ENCODE assay signal across 34 cellular contexts in genomic region chr16:53172517-53172916, GRCh38.
"Had no signal": no experiment of that assay in that cellular context is flagged by ENCODE, and none has a peak within 500 bp of the region (broad histone marks: within the 10 kb centered on the region; RNA-seq: fewer than 3 reads in every experiment).

No MANE protein-coding gene starts in this region.

- H3K36me3 ChIP-seq: ascending aorta had no signal

- ATAC-seq: activated CD8-positive, alpha-beta memory T cell treated with anti-CD3 and anti-CD28 coated beads, Interleukin-2, amount 10 ng/mL, durations not matched to agents 7 days and 5 days; activated CD8-positive, alpha-beta T cell treated with anti-CD3 and anti-CD28 coated beads, Interleukin-2, amount 10 ng/mL, durations not matched to agents 7 days and 5 days; activated naive CD8-positive, alpha-beta T cell treated with anti-CD3 and anti-CD28 coated beads, Interleukin-2, amount 50 U/mL, for 24 hours had no signal

- H3K4me1 Mint-ChIP-seq: activated CD4-positive, alpha-beta memory T cell treated with anti-CD3 and anti-CD28 coated beads, Interleukin-2, amount 10 ng/mL, durations not matched to agents 7 days and 5 days; activated CD4-positive, alpha-beta T cell treated with anti-CD3 and anti-CD28 coated beads, Interleukin-2, amount 10 ng/mL, durations not matched to agents 24 days and 14 days; activated CD8-positive, alpha-beta memory T cell treated with anti-CD3 and anti-CD28 coated beads, Interleukin-2, amount 10 ng/mL, durations not matched to agents 7 days and 5 days; activated naive CD4-positive, alpha-beta T cell treated with anti-CD3 and anti-CD28 coated beads, Interleukin-2, amount 10 ng/mL, durations not matched to agents 7 days and 5 days had no signal

- H3K4me3 Mint-ChIP-seq: activated B cell treated with CpG ODN at 0.5 μM for 24 hours; activated CD4-positive, alpha-beta memory T cell treated with anti-CD3 and anti-CD28 coated beads, Interleukin-2, amount 10 ng/mL, durations not matched to agents 7 days and 5 days; activated CD4-positive, alpha-beta T cell treated with anti-CD3 and anti-CD28 coated beads, Interleukin-2, amount 10 ng/mL, durations not matched to agents 24 days and 14 days; activated CD8-positive, alpha-beta memory T cell treated with anti-CD3 and anti-CD28 coated beads, Interleukin-2, amount 10 ng/mL, durations not matched to agents 7 days and 5 days; activated CD8-positive, alpha-beta T cell treated with anti-CD3 and anti-CD28 coated beads, Interleukin-2, amount 10 ng/mL, durations not matched to agents 7 days and 5 days; activated naive CD4-positive, alpha-beta T cell treated with anti-CD3 and anti-CD28 coated beads, Interleukin-2, amount 10 ng/mL, durations not matched to agents 7 days and 5 days; activated naive CD4-positive, alpha-beta T cell treated with anti-CD3 and anti-CD28 coated beads, Interleukin-2, amount 50 U/mL, for 24 hours; activated naive CD8-positive, alpha-beta T cell; activated naive CD8-positive, alpha-beta T cell treated with anti-CD3 and anti-CD28 coated beads, Interleukin-2, amount 10 ng/mL, durations not matched to agents 7 days and 5 days; activated naive CD8-positive, alpha-beta T cell treated with anti-CD3 and anti-CD28 coated beads, Interleukin-2, amount 50 U/mL, for 24 hours; activated T-cell treated with anti-CD3 and anti-CD28 coated beads, Interleukin-2, amount 50 U/mL, for 24 hours; brain; T-helper 1 cell treated with Interleukin-12 subunit alpha and Interleukin-12 subunit beta and Interleukin-4 antibody, amounts not matched to agents 30 μg/mL and 1 μg/mL, for 36 hours; T-helper 2 cell treated with Interferon-gamma antibody and Interleukin-4, amounts not matched to agents 5 μg/mL and 100 μg/mL, for 36 hours had no signal

- H3K9me3 ChIP-seq: ascending aorta had no signal

- H3K27ac Mint-ChIP-seq: activated B cell treated with CpG ODN at 0.5 μM for 24 hours; activated CD4-positive, alpha-beta memory T cell treated with anti-CD3 and anti-CD28 coated beads, Interleukin-2, amount 10 ng/mL, durations not matched to agents 7 days and 5 days; activated CD4-positive, alpha-beta T cell treated with anti-CD3 and anti-CD28 coated beads, Interleukin-2, amount 10 ng/mL, durations not matched to agents 24 days and 14 days; activated CD8-positive, alpha-beta memory T cell treated with anti-CD3 and anti-CD28 coated beads, Interleukin-2, amount 10 ng/mL, durations not matched to agents 7 days and 5 days; activated CD8-positive, alpha-beta T cell treated with anti-CD3 and anti-CD28 coated beads, Interleukin-2, amount 10 ng/mL, durations not matched to agents 7 days and 5 days; activated naive CD4-positive, alpha-beta T cell treated with anti-CD3 and anti-CD28 coated beads, Interleukin-2, amount 10 ng/mL, durations not matched to agents 7 days and 5 days; activated naive CD4-positive, alpha-beta T cell treated with anti-CD3 and anti-CD28 coated beads, Interleukin-2, amount 50 U/mL, for 24 hours; activated naive CD8-positive, alpha-beta T cell; activated naive CD8-positive, alpha-beta T cell treated with anti-CD3 and anti-CD28 coated beads, Interleukin-2, amount 10 ng/mL, durations not matched to agents 7 days and 5 days; activated naive CD8-positive, alpha-beta T cell treated with anti-CD3 and anti-CD28 coated beads, Interleukin-2, amount 50 U/mL, for 24 hours; activated T-cell treated with anti-CD3 and anti-CD28 coated beads, Interleukin-2, amount 50 U/mL, for 24 hours; activated T-helper 2 cell treated with anti-CD3 and anti-CD28 coated beads, Interferon-gamma antibody, Interleukin-2, Interleukin-4, amounts not matched to agents 10 μg/mL and 5 μg/mL and 100 μg/mL, durations not matched to agents 14 hours and 24 hours and 36 hours; brain; T-helper 1 cell treated with Interleukin-12 subunit alpha and Interleukin-12 subunit beta and Interleukin-4 antibody, amounts not matched to agents 30 μg/mL and 1 μg/mL, for 36 hours; T-helper 2 cell treated with Interferon-gamma antibody and Interleukin-4, amounts not matched to agents 5 μg/mL and 100 μg/mL, for 36 hours had no signal

- H3K4me3 ChIP-seq: ascending aorta had no signal

- FAIRE-seq: TTC549 had no signal

- H3K27me3 Mint-ChIP-seq: activated B cell treated with CpG ODN at 0.5 μM for 24 hours; activated CD4-positive, alpha-beta memory T cell treated with anti-CD3 and anti-CD28 coated beads, Interleukin-2, amount 10 ng/mL, durations not matched to agents 7 days and 5 days; activated CD4-positive, alpha-beta T cell treated with anti-CD3 and anti-CD28 coated beads, Interleukin-2, amount 10 ng/mL, durations not matched to agents 24 days and 14 days; activated CD8-positive, alpha-beta memory T cell treated with anti-CD3 and anti-CD28 coated beads, Interleukin-2, amount 10 ng/mL, durations not matched to agents 7 days and 5 days; activated naive CD4-positive, alpha-beta T cell treated with anti-CD3 and anti-CD28 coated beads, Interleukin-2, amount 10 ng/mL, durations not matched to agents 7 days and 5 days; activated naive CD4-positive, alpha-beta T cell treated with anti-CD3 and anti-CD28 coated beads, Interleukin-2, amount 50 U/mL, for 24 hours; activated naive CD8-positive, alpha-beta T cell; activated naive CD8-positive, alpha-beta T cell treated with anti-CD3 and anti-CD28 coated beads, Interleukin-2, amount 10 ng/mL, durations not matched to agents 7 days and 5 days; activated naive CD8-positive, alpha-beta T cell treated with anti-CD3 and anti-CD28 coated beads, Interleukin-2, amount 50 U/mL, for 24 hours; activated T-cell treated with anti-CD3 and anti-CD28 coated beads, Interleukin-2, amount 50 U/mL, for 24 hours; brain had no signal

- DNase-seq: activated B cell treated with CpG ODN at 0.5 μM for 24 hours; activated CD4-positive, alpha-beta memory T cell treated with anti-CD3 and anti-CD28 coated beads, Interleukin-2, amount 10 ng/mL, durations not matched to agents 7 days and 5 days; activated CD4-positive, alpha-beta T cell treated with anti-CD3 and anti-CD28 coated beads for 4 hours; activated CD4-positive, alpha-beta T cell treated with anti-CD3 and anti-CD28 coated beads, Interleukin-2, amount 10 ng/mL, durations not matched to agents 24 days and 14 days; activated CD4-positive, alpha-beta T cell treated with anti-CD3 and anti-CD28 coated beads, Interleukin-2, amount 50 U/mL, for 1 hour; activated CD4-positive, alpha-beta T cell treated with anti-CD3 and anti-CD28 coated beads, Interleukin-2, amount 50 U/mL, for 4 hours; activated CD4-positive, CD25-positive, alpha-beta regulatory T cell treated with anti-CD3 and anti-CD28 coated beads, Interleukin-2, amount 50 U/mL, for 72 hours; activated CD8-positive, alpha-beta memory T cell treated with anti-CD3 and anti-CD28 coated beads for 24 hours; activated CD8-positive, alpha-beta memory T cell treated with anti-CD3 and anti-CD28 coated beads, Interleukin-2, amount 10 ng/mL, durations not matched to agents 7 days and 5 days; activated CD8-positive, alpha-beta memory T cell treated with anti-CD3 and anti-CD28 coated beads, Interleukin-2, amount 50 U/mL, for 48 hours; activated CD8-positive, alpha-beta T cell treated with anti-CD3 and anti-CD28 coated beads, Interleukin-2, amount 10 ng/mL, durations not matched to agents 7 days and 5 days; activated effector memory CD4-positive, alpha-beta T cell treated with Interleukin-2 at 50 U/mL for 16 hours; activated gamma-delta T cell; activated naive CD4-positive, alpha-beta T cell treated with anti-CD3 and anti-CD28 coated beads, Interleukin-2, amount 10 ng/mL, durations not matched to agents 7 days and 5 days; activated naive CD4-positive, alpha-beta T cell treated with Interleukin-2 at 50 U/mL for 16 hours; activated naive CD8-positive, alpha-beta T cell treated with anti-CD3 and anti-CD28 coated beads, Interleukin-2, amount 10 ng/mL, durations not matched to agents 7 days and 5 days; activated naive CD8-positive, alpha-beta T cell treated with anti-CD3 and anti-CD28 coated beads, Interleukin-2, amount 50 U/mL, for 24 hours; activated T-cell treated with anti-CD3 and anti-CD28 coated beads, Interleukin-2, amount 50 U/mL, for 24 hours; activated T-cell treated with anti-CD3 and anti-CD28 coated beads, Interleukin-2, amount 50 U/mL, for 48 hours; amygdala; anterior cingulate cortex; central memory CD4-positive, alpha-beta T cell; T-helper 1 cell; T-helper 2 cell; T-helper 9 cell had no signal

- H3K9me3 Mint-ChIP-seq: activated B cell treated with CpG ODN at 0.5 μM for 24 hours; activated CD4-positive, alpha-beta memory T cell treated with anti-CD3 and anti-CD28 coated beads, Interleukin-2, amount 10 ng/mL, durations not matched to agents 7 days and 5 days; activated CD4-positive, alpha-beta T cell treated with anti-CD3 and anti-CD28 coated beads, Interleukin-2, amount 10 ng/mL, durations not matched to agents 24 days and 14 days; activated naive CD4-positive, alpha-beta T cell treated with anti-CD3 and anti-CD28 coated beads, Interleukin-2, amount 10 ng/mL, durations not matched to agents 7 days and 5 days; activated naive CD4-positive, alpha-beta T cell treated with anti-CD3 and anti-CD28 coated beads, Interleukin-2, amount 50 U/mL, for 24 hours; activated naive CD8-positive, alpha-beta T cell treated with anti-CD3 and anti-CD28 coated beads, Interleukin-2, amount 10 ng/mL, durations not matched to agents 7 days and 5 days; activated naive CD8-positive, alpha-beta T cell treated with anti-CD3 and anti-CD28 coated beads, Interleukin-2, amount 50 U/mL, for 24 hours; activated T-cell treated with anti-CD3 and anti-CD28 coated beads, Interleukin-2, amount 50 U/mL, for 24 hours; activated T-helper 2 cell treated with anti-CD3 and anti-CD28 coated beads, Interferon-gamma antibody, Interleukin-2, Interleukin-4, amounts not matched to agents 10 μg/mL and 5 μg/mL and 100 μg/mL, durations not matched to agents 14 hours and 24 hours and 36 hours; brain; T-helper 1 cell treated with Interleukin-12 subunit alpha and Interleukin-12 subunit beta and Interleukin-4 antibody, amounts not matched to agents 30 μg/mL and 1 μg/mL, for 36 hours; T-helper 2 cell treated with Interferon-gamma antibody and Interleukin-4, amounts not matched to agents 5 μg/mL and 100 μg/mL, for 36 hours had no signal

- H3K27me3 ChIP-seq: ascending aorta had no signal

- H3K27ac ChIP-seq: ascending aorta, VCaP had no signal
